In the genomic region with DNA sequence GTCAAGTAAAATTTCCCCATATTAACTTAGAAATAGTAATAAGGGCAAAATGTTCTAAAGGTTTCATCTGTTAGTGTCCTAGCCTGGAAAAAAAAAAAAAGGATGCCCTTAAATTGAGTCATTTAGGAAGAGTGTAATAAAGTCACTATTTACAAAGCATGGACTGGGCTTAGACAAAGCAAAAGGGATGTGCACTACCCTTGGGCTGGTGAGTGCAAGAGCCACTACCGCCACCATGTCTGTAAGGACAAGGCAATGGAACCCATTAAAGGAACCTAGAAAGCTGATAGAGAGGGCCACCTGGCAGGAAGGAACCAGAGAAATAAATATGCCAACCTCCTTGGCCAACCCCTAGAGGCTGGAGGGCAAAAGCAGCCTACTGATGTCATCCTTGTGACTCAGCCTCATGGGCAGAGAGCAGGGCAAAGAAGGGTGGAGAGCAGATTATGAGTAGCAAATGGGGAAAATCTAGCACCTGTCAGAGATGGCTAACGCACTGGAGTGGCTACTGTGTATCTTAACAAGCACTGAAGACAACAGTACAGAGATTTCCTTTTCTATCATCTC, we compare ENCODE assay signal across 13 cellular contexts. TPM values are rescaled to one million over a fixed set of nuclear protein-coding genes. Genes with fewer than 3 reads are reported as not detected.
DNase-seq lines count a peak whose midpoint lies in the region; ATAC-seq, FAIRE-seq and TF ChIP-seq lines count a peak whose summit lies in the region.
"Had no signal": no experiment of that assay in that cellular context is flagged by ENCODE, and none has a peak within 500 bp of the region (broad histone marks: within the 10 kb centered on the region; RNA-seq: fewer than 3 reads in every experiment).

No MANE protein-coding gene starts in this region.

- POLR2A ChIA-PET in RWPE1 (lab: Yijun Ruan, JAX; ENCODE audit: low non-redundant PET), result no interaction called here

- H3F3A ChIP-seq in GM23248 (ENCODE audit: insufficient read depth), result peaks cover 10% of the 10 kb centered on the region

- dilution Hi-C loops in keratinocyte (cut with MboI; ENCODE audit: extremely low pct_ligation_motif_present, low sequenced_read_pairs), result no loop called here

- DNase-seq in Caki2 (ENCODE audit: low read depth) (peak; percentile 61), GM23248 (peak; percentile 54), RWPE1 (ENCODE audit: low spot score) (peak; percentile 71), keratinocyte (ENCODE audit: low read depth, low spot score) (peak; percentile 38), iPS-NIHi7 (ENCODE audit: extremely low spot score) (no peak), SK-N-DZ (ENCODE audit: low spot score) (no peak)
- DNase-seq in stimulated activated CD4-positive, alpha-beta T cell treated with anti-CD3 and anti-CD28 coated beads, Interleukin-12 subunit alpha, Interleukin-12 subunit beta, amount 100 ng/mL, for 4 hours, result no peak
- DNase-seq: activated naive CD4-positive, alpha-beta T cell treated with anti-CD3 and anti-CD28 coated beads, Interleukin-2, amount 10 ng/mL, durations not matched to agents 7 days and 5 days; effector memory CD8-positive, alpha-beta T cell; left cardiac atrium; NCI-H1436 had no signal

- 72 to 82% methylated on average over 2 of the region's 2 CpGs for WGBS in GM23248 (ENCODE audit: low coverage in 1 of 2, low lambda C conversion rate in 2 of 2, missing lambda C conversion rate in 2 of 2), 2 experiments

- H3K9me2 ChIP-seq in GM23248 (ENCODE audit: insufficient read depth), result no peaks in the 10 kb centered on the region

- H3K9ac ChIP-seq in GM23248, result no peak overlapping the region
- no peak overlapping the region for H3K9ac ChIP-seq in keratinocyte (ENCODE audit: control insufficient read depth, extremely low read depth, insufficient read depth, low read length)

- TF ChIP-seq CTCF in RWPE1 (conservative IDR thresholded peaks at IDR 0.05; ENCODE audit: low read depth) (no peak), keratinocyte (optimal IDR thresholded peaks at IDR 0.05 in 1 of 3, IDR thresholded peaks at IDR 0.05 in 1 of 3, conservative IDR thresholded peaks at IDR 0.05 in 1 of 3; ENCODE audit: extremely low read depth in 1 of 3, insufficient read depth in 2 of 3, low read length in 3 of 3) (peak in 1 of 3 experiments; percentile 14)

- CTCF ChIA-PET in RWPE1 (lab: Yijun Ruan, JAX), result no interaction called here

- no peaks in the 10 kb centered on the region for H3K9me3 ChIP-seq in GM23248 (ENCODE audit: low read depth)
- H3K9me3 ChIP-seq in keratinocyte (ENCODE audit: control insufficient read depth, low read depth, low read length), result no peaks in the 10 kb centered on the region

- no peaks in the 10 kb centered on the region for H3K9me1 ChIP-seq in keratinocyte (ENCODE audit: control insufficient read depth, extremely low read depth, insufficient read depth, low read length)

- H3K4me1 ChIP-seq in GM23248 (ENCODE audit: insufficient read depth), result peaks cover 25% of the 10 kb centered on the region
- H3K4me1 ChIP-seq in keratinocyte (ENCODE audit: control insufficient read depth, extremely low read depth, insufficient read depth, low read length), result peaks cover 49% of the 10 kb centered on the region

- H3K36me3 ChIP-seq in GM23248 (ENCODE audit: low read depth) (no peaks in the 10 kb centered on the region), keratinocyte (ENCODE audit: control insufficient read depth in 2 of 2, extremely low read depth in 1 of 2, insufficient read depth in 2 of 2, low read length in 2 of 2) (no peaks in the 10 kb centered on the region)

- H3K4me3 ChIP-seq in GM23248 (no peak overlapping the region), keratinocyte (ENCODE audit: control insufficient read depth in 2 of 3, extremely low read depth in 1 of 3, insufficient read depth in 2 of 3, low read depth in 1 of 3, low read length in 3 of 3) (no peak overlapping the region)

- no peak for ATAC-seq in GM19324 (IDR thresholded peaks at IDR 0.05; ENCODE audit: low FRiP score, unreplicated experiment)
- ATAC-seq: effector memory CD8-positive, alpha-beta T cell had no signal

- H2AFZ ChIP-seq in GM23248, result no peak overlapping the region
- no peak overlapping the region for H2AFZ ChIP-seq in keratinocyte (ENCODE audit: control insufficient read depth, low read length)

- FAIRE-seq in keratinocyte (lab: Jason Lieb, UNC), result peak; percentile 89
- FAIRE-seq: G401.6 had no signal

- H3K27ac ChIP-seq in GM23248 (no peak overlapping the region), RWPE1 (no peak overlapping the region), keratinocyte (ENCODE audit: control insufficient read depth, insufficient read depth, low read length) (peak overlapping the region; percentile 1)

- H3K79me2 ChIP-seq in GM23248 (ENCODE audit: insufficient read depth) (no peaks in the 10 kb centered on the region), keratinocyte (ENCODE audit: control insufficient read depth, insufficient read depth, low read length) (no peaks in the 10 kb centered on the region)

- H3K4me2 ChIP-seq in GM23248 (ENCODE audit: unreplicated experiment) (no peak overlapping the region), keratinocyte (ENCODE audit: control insufficient read depth, extremely low read depth, insufficient read depth, low read depth, low read length) (peak overlapping the region; percentile 28)

- in situ Hi-C loops in Caki2 (cut with HindIII; ENCODE audit: low pct_unique_long_range_greater_than_20kb, low sequenced_read_pairs) (no loop called here), GM23248 (cut with MboI) (no loop called here)

- no peaks in the 10 kb centered on the region for H3K27me3 ChIP-seq in GM23248 (replicated peaks; ENCODE audit: insufficient read depth)
- no peaks in the 10 kb centered on the region for H3K27me3 ChIP-seq in keratinocyte (ENCODE audit: control insufficient read depth, extremely low read depth, insufficient read depth, low read length)

- no peaks in the 10 kb centered on the region for H4K20me1 ChIP-seq in GM23248 (ENCODE audit: insufficient read depth)
- no peaks in the 10 kb centered on the region for H4K20me1 ChIP-seq in keratinocyte (ENCODE audit: control insufficient read depth, extremely low read depth, insufficient read depth, low read length)

RNA-seq across cellular contexts. Expression of a gene that starts 59.5 kb away (rescaled TPM):
- 29.6 and 54.9 TPM in 2 replicates for total RNA-seq in Caki2 (2014; rRNA removed; shearing (Covaris generic); ENCODE audit: low replicate concordance)
- 60.6 and 83.7 TPM in 2 replicates for total RNA-seq in GM23248 (2014; rRNA removed; shearing (Covaris generic))
- 40.0 and 45.9 TPM in 2 replicates for polyA plus RNA-seq in GM23248 (2016; fragmentation: Nextera tagmentation; extraction: Ambion mirVana)
- 8.8 to 15.0 TPM (median 12.5 TPM) in 3 replicates for polyA plus RNA-seq in keratinocyte
- polyA plus RNA-seq in keratinocyte (2011; ENCODE audit: low read depth), result 6.1 TPM
- 4.9 and 7.5 TPM in 2 replicates for polyA plus RNA-seq in keratinocyte (2011; cell fraction: cytosol; rRNA removed)
- polyA plus RNA-seq in keratinocyte (2011; cell fraction: nucleus; rRNA removed), result 8.8 and 10.0 TPM in 2 replicates
- polyA plus RNA-seq in keratinocyte (2012; ENCODE audit: low replicate concordance), result 4.1 and 11.2 TPM in 2 replicates
- 6.1 to 22.3 TPM (median 16.9 TPM) in 3 replicates for polyA minus RNA-seq in keratinocyte
- 6.1 TPM for polyA minus RNA-seq in keratinocyte (2011; cell fraction: cytosol; rRNA and poly(A)+ RNA removed)
- polyA minus RNA-seq in keratinocyte (2011; cell fraction: nucleus; rRNA and poly(A)+ RNA removed), result 9.9 and 21.5 TPM in 2 replicates
- 33.0 and 36.5 TPM in 2 replicates for polyA plus RNA-seq in SK-N-DZ (2014; cell fraction: cytosol; rRNA removed)
- polyA plus RNA-seq in SK-N-DZ (2014; cell fraction: nucleus; rRNA removed), result 11.0 and 16.6 TPM in 2 replicates

Comparison
In these comparisons a context has a peak if more than half of its experiments do, and no peak if none do; other contexts are left out.
1. DNase-seq: peak in Caki2 (single experiment), GM23248 (single experiment), RWPE1 (single experiment) and keratinocyte (single experiment); none in iPS-NIHi7 (single experiment), stimulated activated CD4-positive, alpha-beta T cell treated with anti-CD3 and anti-CD28 coated beads, Interleukin-12 subunit alpha, Interleukin-12 subunit beta, amount 100 ng/mL, for 4 hours (single experiment) and SK-N-DZ (single experiment).